Comparison of ENCODE assay signal across 15 cellular contexts in the genomic region with DNA sequence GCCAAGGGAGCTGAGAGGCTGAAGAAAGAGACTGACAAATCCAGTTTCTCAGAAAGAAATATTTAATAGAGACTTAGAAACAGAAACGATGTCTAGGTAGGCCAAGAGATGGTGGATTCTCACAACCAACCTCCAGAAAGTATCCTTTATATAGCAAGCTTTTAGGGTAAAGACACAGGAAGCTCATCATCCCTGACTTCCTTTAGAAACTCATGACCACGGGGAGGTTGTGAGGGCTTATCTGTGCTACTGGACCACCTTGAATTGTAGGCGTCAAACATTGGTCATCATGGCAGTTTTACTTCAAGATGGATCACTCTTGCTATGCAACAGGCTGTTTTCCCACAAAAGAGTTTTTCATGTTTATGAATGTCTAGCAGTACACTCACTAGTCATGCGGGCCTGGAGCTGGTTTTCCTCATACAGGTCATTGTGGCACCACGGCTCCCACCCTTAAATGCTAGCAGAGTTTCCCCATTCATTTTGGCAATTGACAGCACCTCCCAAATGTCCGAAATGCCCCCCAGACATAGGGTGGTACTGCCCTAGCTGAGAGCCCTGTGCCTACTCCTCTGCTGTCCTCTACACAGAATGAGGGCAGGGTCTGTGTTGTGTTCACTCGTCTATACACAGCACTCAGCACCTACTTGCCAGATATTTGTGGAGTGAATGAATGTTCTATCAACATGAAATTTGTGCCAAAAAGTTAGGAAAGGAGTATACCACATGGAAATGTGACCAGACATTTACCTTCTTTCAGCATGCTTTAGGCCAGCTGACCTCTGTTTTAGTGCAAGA. TPM values are rescaled to one million over a fixed set of nuclear protein-coding genes. Genes with fewer than 3 reads are reported as not detected.
DNase-seq lines count a peak whose midpoint lies in the region; ATAC-seq, FAIRE-seq and TF ChIP-seq lines count a peak whose summit lies in the region.
"Had no signal": no experiment of that assay in that cellular context is flagged by ENCODE, and none has a peak within 500 bp of the region (broad histone marks: within the 10 kb centered on the region; RNA-seq: fewer than 3 reads in every experiment).

No MANE protein-coding gene starts in this region.

- DNase-seq in astrocyte (ENCODE audit: low read depth) (peak; percentile 19), memory B cell (ENCODE audit: low spot score in 2 of 2) (no peak), COR-L47 (lab: John Stamatoyannopoulos, UW) (no peak), cortex of kidney (lab: John Stamatoyannopoulos, UW) (no peak), NCI-H2227 treated with DMSO at 0.1 percent for 48 hours (lab: John Stamatoyannopoulos, UW) (no peak)
- no peak for DNase-seq in NK-92 treated with Interleukin-12 subunit alpha and Interleukin-12 subunit beta, amount 100 ng/mL, for 24 hours (lab: John Stamatoyannopoulos, UW)
- DNase-seq: activated CD4-positive, alpha-beta T cell treated with anti-CD3 and anti-CD28 coated beads for 4 hours; activated naive CD4-positive, alpha-beta T cell treated with Interleukin-2 at 50 U/mL for 16 hours; DMS 273 treated with DMSO at 0.1 percent for 48 hours; NCI-H1048; NCI-H510A treated with DMSO at 0.1 percent for 48 hours had no signal

- H3K9me3 Mint-ChIP-seq in astrocyte (ENCODE audit: unreplicated experiment) (no peaks in the 10 kb centered on the region), memory B cell (no peaks in the 10 kb centered on the region)

- H3K4me1 Mint-ChIP-seq in astrocyte (ENCODE audit: low read depth, unreplicated experiment) (peaks cover 9% of the 10 kb centered on the region), memory B cell (peaks cover 71% of the 10 kb centered on the region)

- H2AFZ ChIP-seq in astrocyte (ENCODE audit: low read depth, low read length) = no peak overlapping the region

- ATAC-seq in HG02759 (IDR thresholded peaks at IDR 0.05; ENCODE audit: unreplicated experiment) (peak; percentile 8), memory B cell (ENCODE audit: low read depth) (no peak)

- no peaks in the 10 kb centered on the region for H3K36me3 ChIP-seq in astrocyte (ENCODE audit: insufficient read depth, low read length)

- H3K9me3 ChIP-seq in astrocyte (ENCODE audit: insufficient read depth, low read depth, low read length) = no peaks in the 10 kb centered on the region

- H3K9ac ChIP-seq in astrocyte (ENCODE audit: low read length) = no peak overlapping the region

- no peak overlapping the region for H3K27ac Mint-ChIP-seq in astrocyte (ENCODE audit: unreplicated experiment)
- H3K27ac Mint-ChIP-seq in memory B cell = peak overlapping the region; percentile 100

- H3K27ac ChIP-seq in astrocyte (ENCODE audit: low read depth, low read length) (no peak overlapping the region), temporal lobe (ENCODE audit: low read depth, low read length) (peak overlapping the region; percentile 4)
- H3K27ac ChIP-seq: SK-N-MC had no signal

- H3K27me3 Mint-ChIP-seq in astrocyte (ENCODE audit: low read depth, unreplicated experiment) (no peaks in the 10 kb centered on the region), memory B cell (no peaks in the 10 kb centered on the region)

- H3K27me3 ChIP-seq in astrocyte (ENCODE audit: insufficient read depth, low read length) = no peaks in the 10 kb centered on the region

- H3K36me3 Mint-ChIP-seq in astrocyte (ENCODE audit: low read depth, unreplicated experiment) = peaks cover 19% of the 10 kb centered on the region
- peaks cover 21% of the 10 kb centered on the region for H3K36me3 Mint-ChIP-seq in memory B cell

- no peak for TF ChIP-seq CTCF in astrocyte (IDR thresholded peaks at IDR 0.05; ENCODE audit: insufficient read depth, low read depth, low read length)

- H3K79me2 ChIP-seq in astrocyte (ENCODE audit: insufficient read depth, low read length) = peaks cover 14% of the 10 kb centered on the region

- H3K4me2 ChIP-seq in astrocyte (ENCODE audit: low read length) = no peak overlapping the region

- FAIRE-seq in astrocyte (lab: Jason Lieb, UNC) = no peak
- FAIRE-seq: H1 had no signal

- H3K4me3 Mint-ChIP-seq in astrocyte (ENCODE audit: unreplicated experiment) (no peak overlapping the region), memory B cell (peak overlapping the region; percentile 79)

- H3K4me1 ChIP-seq in astrocyte (ENCODE audit: insufficient read depth, low read length) = no peaks in the 10 kb centered on the region

- H3K4me3 ChIP-seq in astrocyte (ENCODE audit: insufficient read depth, low read depth, low read length) = no peak overlapping the region
- H3K4me3 ChIP-seq: SK-N-MC had no signal

- H4K20me1 ChIP-seq in astrocyte (ENCODE audit: insufficient read depth, low read length) = peaks cover 74% of the 10 kb centered on the region

RNA-seq across cellular contexts. Expression of a gene that starts 26.0 kb away (rescaled TPM):
- total RNA-seq in astrocyte = 4.9 and 6.2 TPM in 2 replicates
- 3.2 TPM for total RNA-seq in temporal lobe

RNA-seq across cellular contexts. Expression of a gene that starts 26.1 kb away (rescaled TPM):
- 103 and 109 TPM in 2 replicates for total RNA-seq in astrocyte
- total RNA-seq in temporal lobe = 16.2 TPM

RNA-seq across cellular contexts. Expression of a gene that starts 48.4 kb away (rescaled TPM):
- 21.0 and 21.4 TPM in 2 replicates for total RNA-seq in astrocyte
- total RNA-seq in temporal lobe = 21.6 TPM

RNA-seq across cellular contexts. Expression of a gene that starts 48.6 kb away (rescaled TPM):
- total RNA-seq in astrocyte (17.2 and 18.5 TPM in 2 replicates), temporal lobe (25.3 TPM)
